ENCODE assay signal across 11 cellular contexts in the genomic region with DNA sequence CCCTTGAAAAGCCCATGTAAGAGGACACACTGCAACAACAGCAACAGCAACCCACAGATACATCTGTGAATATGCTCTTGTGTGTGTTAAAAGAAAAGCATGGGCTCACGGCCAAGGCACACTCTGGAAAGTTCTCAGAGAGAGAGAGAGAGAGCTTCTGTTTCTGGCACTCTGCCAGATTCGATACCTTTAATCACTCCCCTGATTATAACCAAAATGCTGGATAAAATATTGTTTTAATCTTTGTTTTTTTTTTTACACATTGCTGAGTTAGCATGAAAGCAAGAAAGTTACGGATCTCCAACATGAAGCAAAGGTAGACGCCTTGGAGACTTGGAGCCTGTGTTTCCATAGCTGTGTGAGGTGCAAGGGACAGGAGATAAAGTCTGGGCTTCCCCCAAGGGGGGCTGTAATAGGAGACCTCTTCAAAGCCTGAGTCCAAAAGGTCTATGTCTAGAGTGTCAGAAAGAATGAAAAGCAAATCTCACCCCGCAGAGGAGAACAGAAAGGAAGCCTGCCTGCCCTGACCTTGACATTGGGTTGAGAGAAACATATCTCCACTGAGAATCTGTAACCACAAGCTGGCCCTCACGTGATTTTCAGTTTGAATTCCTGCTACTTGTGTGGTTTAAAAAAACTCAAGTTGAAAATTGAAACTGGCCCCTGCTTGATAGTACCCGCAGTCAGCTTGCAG. TPM values are rescaled to one million over a fixed set of nuclear protein-coding genes. Genes with fewer than 3 reads are reported as not detected.
DNase-seq lines count a peak whose midpoint lies in the region; ATAC-seq and TF ChIP-seq lines count a peak whose summit lies in the region.
"Had no signal": no experiment of that assay in that cellular context is flagged by ENCODE, and none has a peak within 500 bp of the region (broad histone marks: within the 10 kb centered on the region; RNA-seq: fewer than 3 reads in every experiment).

No MANE protein-coding gene starts in this region.

- H3K9me3 Mint-ChIP-seq in activated CD4-positive, alpha-beta T cell treated with anti-CD3 and anti-CD28 coated beads, Interleukin-2, amount 10 ng/mL, durations not matched to agents 24 days and 14 days, result no peaks in the 10 kb centered on the region

- H3K4me2 ChIP-seq in MM.1S (ENCODE audit: low read depth, low read length), result peak overlapping the region; percentile 77

- H4K20me1 ChIP-seq in MM.1S (ENCODE audit: insufficient read depth, low read length), result no peaks in the 10 kb centered on the region

- H3K4me1 Mint-ChIP-seq in activated CD4-positive, alpha-beta T cell treated with anti-CD3 and anti-CD28 coated beads, Interleukin-2, amount 10 ng/mL, durations not matched to agents 24 days and 14 days, result peaks cover 17% of the 10 kb centered on the region
- H3K4me1 Mint-ChIP-seq: B cell had no signal

- no peaks in the 10 kb centered on the region for H3K9me2 ChIP-seq in MM.1S (replicated peaks; ENCODE audit: insufficient read depth, low read length)

- no peaks in the 10 kb centered on the region for H3K36me3 ChIP-seq in MM.1S (replicated peaks; ENCODE audit: insufficient read depth, low read length)
- H3K36me3 ChIP-seq in colonic mucosa, result no peaks in the 10 kb centered on the region
- H3K36me3 ChIP-seq in thoracic aorta, result no peaks in the 10 kb centered on the region
- H3K36me3 ChIP-seq: SJSA1 had no signal

- intact Hi-C loops in activated CD4-positive, alpha-beta T cell treated with anti-CD3 and anti-CD28 coated beads, Interleukin-2, amount 10 ng/mL, durations not matched to agents 24 days and 14 days (cut with micrococcal nuclease), result no loop called here
- intact Hi-C loops in colonic mucosa (cut with DNase I), result no loop called here

- H3F3A ChIP-seq in MM.1S (ENCODE audit: insufficient read depth, low read length), result peaks cover 11% of the 10 kb centered on the region

- no peak overlapping the region for H2AFZ ChIP-seq in MM.1S (ENCODE audit: low read length)

- H3K27ac ChIP-seq in MM.1S (ENCODE audit: low read length) (peak overlapping the region; percentile 73; the same call in 1 of the 2 replicates), colonic mucosa (no peak overlapping the region), thoracic aorta (no peak overlapping the region)
- H3K27ac ChIP-seq: SJSA1 had no signal

- no peaks in the 10 kb centered on the region for H3K36me3 Mint-ChIP-seq in activated CD4-positive, alpha-beta T cell treated with anti-CD3 and anti-CD28 coated beads, Interleukin-2, amount 10 ng/mL, durations not matched to agents 24 days and 14 days (ENCODE audit: low read depth)

- TF ChIP-seq CTCF in MM.1S (IDR thresholded peaks at IDR 0.05; ENCODE audit: low read length) (no peak), colonic mucosa (IDR thresholded peaks at IDR 0.05) (no peak), thoracic aorta (IDR thresholded peaks at IDR 0.05) (no peak)

- no peaks in the 10 kb centered on the region for H3K27me3 ChIP-seq in MM.1S (replicated peaks; ENCODE audit: insufficient read depth, low read length)
- H3K27me3 ChIP-seq in colonic mucosa, result no peaks in the 10 kb centered on the region
- no peaks in the 10 kb centered on the region for H3K27me3 ChIP-seq in thoracic aorta (replicated peaks; ENCODE audit: insufficient read depth)

- H3K79me2 ChIP-seq in MM.1S (ENCODE audit: low read length), result no peaks in the 10 kb centered on the region

- H3K9ac ChIP-seq in MM.1S (ENCODE audit: low read length), result peak overlapping the region; percentile 24; the same call in 1 of the 2 replicates
- H3K9ac ChIP-seq in colonic mucosa (ENCODE audit: low read depth in 2 of 2, low read length in 2 of 2), result no peak overlapping the region

- ATAC-seq in thoracic aorta (ENCODE audit: insufficient number of reproducible peaks, low FRiP score, low read depth), result no peak
- no peak for ATAC-seq in stimulated activated naive CD8-positive, alpha-beta T cell treated with anti-CD3 and anti-CD28 coated beads, Interleukin-15, Interleukin-2, amounts not matched to agents 100 U/mL and 50 U/mL, for 24 hours

- H3K4me1 ChIP-seq in MM.1S (ENCODE audit: low read length) (peaks cover 18% of the 10 kb centered on the region), colonic mucosa (no peaks in the 10 kb centered on the region), thoracic aorta (ENCODE audit: control insufficient read depth in 1 of 2, low read depth in 2 of 2) (peaks cover 16 to 26% of the 10 kb centered on the region in 2 donors)

- peaks cover 58% of the 10 kb centered on the region for H3K27me3 Mint-ChIP-seq in activated CD4-positive, alpha-beta T cell treated with anti-CD3 and anti-CD28 coated beads, Interleukin-2, amount 10 ng/mL, durations not matched to agents 24 days and 14 days

- peak; percentile 61 for DNase-seq in activated CD4-positive, alpha-beta T cell treated with anti-CD3 and anti-CD28 coated beads, Interleukin-2, amount 10 ng/mL, durations not matched to agents 24 days and 14 days
- no peak for DNase-seq in activated CD4-positive, alpha-beta T cell treated with anti-CD3 and anti-CD28 coated beads for 48 hours
- DNase-seq in MM.1S, result peak; percentile 95
- peak; percentile 34 for DNase-seq in colonic mucosa
- DNase-seq in thoracic aorta (ENCODE audit: low spot score), result no peak
- DNase-seq in stimulated activated naive CD8-positive, alpha-beta T cell treated with anti-CD3 and anti-CD28 coated beads, Interleukin-15, Interleukin-2, amounts not matched to agents 100 U/mL and 50 U/mL, for 24 hours, result no peak
- no peak for DNase-seq in NCI-H1048 (lab: John Stamatoyannopoulos, UW)
- no peak for DNase-seq in SHP77 treated with DMSO at 0.1 percent for 48 hours (lab: John Stamatoyannopoulos, UW)
- DNase-seq: amniotic stem cell had no signal

- H3K4me3 Mint-ChIP-seq in activated CD4-positive, alpha-beta T cell treated with anti-CD3 and anti-CD28 coated beads, Interleukin-2, amount 10 ng/mL, durations not matched to agents 24 days and 14 days, result no peak overlapping the region
- H3K4me3 Mint-ChIP-seq: B cell had no signal

- H3K9me3 ChIP-seq in MM.1S (replicated peaks; ENCODE audit: insufficient read depth, low read length), result no peaks in the 10 kb centered on the region
- no peaks in the 10 kb centered on the region for H3K9me3 ChIP-seq in colonic mucosa
- H3K9me3 ChIP-seq in thoracic aorta, result no peaks in the 10 kb centered on the region
- H3K9me3 ChIP-seq: SJSA1 had no signal

- H3K4me3 ChIP-seq in MM.1S (ENCODE audit: low read length), result peak overlapping the region; percentile 34
- no peak overlapping the region for H3K4me3 ChIP-seq in colonic mucosa
- H3K4me3 ChIP-seq in thoracic aorta, result peak overlapping the region; percentile 3
- H3K4me3 ChIP-seq: SJSA1 had no signal

- H3K27ac Mint-ChIP-seq in activated CD4-positive, alpha-beta T cell treated with anti-CD3 and anti-CD28 coated beads, Interleukin-2, amount 10 ng/mL, durations not matched to agents 24 days and 14 days, result no peak overlapping the region
- H3K27ac Mint-ChIP-seq: B cell had no signal

RNA-seq across cellular contexts. Expression of gene MPPED1, which starts 33.7 kb away (rescaled TPM):
- total RNA-seq in activated CD4-positive, alpha-beta T cell treated with anti-CD3 and anti-CD28 coated beads, Interleukin-2, amount 10 ng/mL, durations not matched to agents 24 days and 14 days, result not detected in 2 replicates
- total RNA-seq in colonic mucosa (under 1 TPM in 1 of 2 donors, not detected in 1; 0.05 TPM), thoracic aorta (not detected)
- total RNA-seq: B cell, SJSA1 had no signal

RNA-seq across cellular contexts. Expression of gene SCUBE1, which starts 35.0 kb away (rescaled TPM):
- not detected in 2 replicates for total RNA-seq in activated CD4-positive, alpha-beta T cell treated with anti-CD3 and anti-CD28 coated beads, Interleukin-2, amount 10 ng/mL, durations not matched to agents 24 days and 14 days
- total RNA-seq in colonic mucosa (1 to 10 TPM; 1.7 to 5.6 TPM), thoracic aorta (10 to 100 TPM in 1 of 2 donors, 1 to 10 TPM in 1; 6.0 to 25.0 TPM)
- total RNA-seq: B cell, SJSA1 had no signal

Comparison
In these comparisons a context has a peak if more than half of its experiments do, and no peak if none do; other contexts are left out.
1. DNase-seq: peak in activated CD4-positive, alpha-beta T cell treated with anti-CD3 and anti-CD28 coated beads, Interleukin-2, amount 10 ng/mL, durations not matched to agents 24 days and 14 days (single experiment), MM.1S (single experiment) and colonic mucosa (single experiment); none in activated CD4-positive, alpha-beta T cell treated with anti-CD3 and anti-CD28 coated beads for 48 hours (single experiment), thoracic aorta (single experiment), stimulated activated naive CD8-positive, alpha-beta T cell treated with anti-CD3 and anti-CD28 coated beads, Interleukin-15, Interleukin-2, amounts not matched to agents 100 U/mL and 50 U/mL, for 24 hours (single experiment), NCI-H1048 (single experiment) and SHP77 treated with DMSO at 0.1 percent for 48 hours (single experiment).